In the genomic region with DNA sequence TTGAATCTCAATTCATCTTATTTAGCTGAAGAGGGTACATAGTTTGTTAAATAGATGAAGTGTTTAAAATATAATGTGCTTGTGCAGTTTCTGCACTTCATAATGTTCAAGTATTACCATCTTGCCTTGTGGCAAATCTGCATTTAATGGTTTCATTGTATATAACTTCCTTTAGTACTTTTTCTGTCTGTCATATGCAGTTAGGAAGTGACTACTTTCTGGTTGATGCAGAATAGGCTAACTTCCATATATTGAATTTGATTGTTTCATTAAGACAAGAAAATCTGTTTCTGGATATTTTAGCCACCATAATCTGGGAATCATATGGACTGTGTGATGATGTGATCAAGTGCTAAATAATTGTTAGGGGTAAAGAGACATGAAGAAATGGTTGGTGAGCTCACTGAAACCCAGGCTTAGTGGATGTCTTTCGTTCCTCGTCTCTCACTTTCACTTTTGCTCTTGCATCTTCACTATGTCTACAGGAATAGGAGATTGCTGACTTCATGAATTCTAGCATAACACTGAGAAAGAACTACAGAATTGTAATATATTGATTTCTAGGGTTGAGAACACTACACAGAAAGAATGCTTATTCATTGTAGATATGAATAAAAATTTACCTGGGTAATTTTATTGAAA, we compare ENCODE assay signal across 8 cellular contexts. TPM values are rescaled to one million over a fixed set of nuclear protein-coding genes. Genes with fewer than 3 reads are reported as not detected.
DNase-seq lines count a peak whose midpoint lies in the region; ATAC-seq, FAIRE-seq and TF ChIP-seq lines count a peak whose summit lies in the region.

No MANE protein-coding gene starts in this region.

- TF ChIP-seq RAD21 in A549 (conservative IDR thresholded peaks at IDR 0.05 in 1 of 2, IDR thresholded peaks at IDR 0.05 in 1 of 2) = no peak

- TF ChIP-seq CTCF in A549 (IDR thresholded peaks at IDR 0.05) (no peak), mucosa of descending colon (IDR thresholded peaks at IDR 0.05) (no peak)

- peak overlapping the region; percentile 42 for H3K4me2 ChIP-seq in A549

- ATAC-seq in A549 (no peak), GM18868 (IDR thresholded peaks at IDR 0.05; ENCODE audit: unreplicated experiment) (peak; percentile 57), HG03442 (IDR thresholded peaks at IDR 0.05; ENCODE audit: unreplicated experiment) (peak; percentile 35), mucosa of descending colon (peak; percentile 38)

- H3K9me3 ChIP-seq in A549 (no peaks in the 10 kb centered on the region), mucosa of descending colon (no peaks in the 10 kb centered on the region)

- H3K9me3 Mint-ChIP-seq in activated CD4-positive, alpha-beta memory T cell treated with anti-CD3 and anti-CD28 coated beads for 36 hours = no peaks in the 10 kb centered on the region

- intact Hi-C loops in activated CD4-positive, alpha-beta memory T cell treated with anti-CD3 and anti-CD28 coated beads for 36 hours (cut with micrococcal nuclease) = loop anchor here (5.0 to 10.0 kb wide), 2 partner anchors 104 to 221 kb away; partner anchors contain the start of gene TEX9
- intact Hi-C loops in mucosa of descending colon (cut with DNase I, micrococcal nuclease) = no loop called here

- POLR2A ChIA-PET in A549 (lab: Yijun Ruan, JAX) = no interaction called here
- POLR2A ChIA-PET in activated CD4-positive, alpha-beta memory T cell treated with anti-CD3 and anti-CD28 coated beads for 36 hours (lab: Charles Lee) = no interaction called here
- POLR2A ChIA-PET in HEK293T (lab: Yijun Ruan, JAX) = no interaction called here

- peaks cover 25% of the 10 kb centered on the region for H3K4me1 Mint-ChIP-seq in activated CD4-positive, alpha-beta memory T cell treated with anti-CD3 and anti-CD28 coated beads for 36 hours (ENCODE audit: low read depth)

- H3K4me1 ChIP-seq in A549 (peaks cover 6% of the 10 kb centered on the region; the same call in 1 of the 3 replicates), mucosa of descending colon (ENCODE audit: low read depth) (peaks cover 15% of the 10 kb centered on the region)

- no peak overlapping the region for H3K27ac ChIP-seq in A549

- DNase-seq in A549 (ENCODE audit: low read depth in 1 of 2, low spot score in 1 of 2) (no peak), mucosa of descending colon (no peak), G401 (ENCODE audit: low spot score) (no peak), HEK293T (ENCODE audit: extremely low spot score) (no peak), NCI-H1092 (lab: John Stamatoyannopoulos, UW) (no peak)
- DNase-seq in activated CD4-positive, alpha-beta memory T cell treated with anti-CD3 and anti-CD28 coated beads for 36 hours = no peak

- H3K4me3 ChIP-seq in A549 = no peak overlapping the region
- no peak overlapping the region for H3K4me3 ChIP-seq in mucosa of descending colon

- peaks cover 2% of the 10 kb centered on the region for H3K36me3 Mint-ChIP-seq in activated CD4-positive, alpha-beta memory T cell treated with anti-CD3 and anti-CD28 coated beads for 36 hours

- H3K27me3 Mint-ChIP-seq in activated CD4-positive, alpha-beta memory T cell treated with anti-CD3 and anti-CD28 coated beads for 36 hours = peaks cover 23% of the 10 kb centered on the region

- in situ Hi-C loops in G401 (cut with HindIII; ENCODE audit: low sequenced_read_pairs) = no loop called here

- TF ChIP-seq POLR2A in A549 (IDR thresholded peaks at IDR 0.05; ENCODE audit: low read length) = no peak

- TF ChIP-seq EP300 in A549 (IDR thresholded peaks at IDR 0.05) = no peak

- peak; percentile 56 for FAIRE-seq in A549 (lab: Jason Lieb, UNC)

- peak overlapping the region; percentile 59 for H3K4me3 Mint-ChIP-seq in activated CD4-positive, alpha-beta memory T cell treated with anti-CD3 and anti-CD28 coated beads for 36 hours

- no peaks in the 10 kb centered on the region for H3K36me3 ChIP-seq in mucosa of descending colon (ENCODE audit: low read depth)

- CTCF ChIA-PET in A549 (lab: Yijun Ruan, JAX) (interaction anchor here (1.7 kb wide), 1 partner anchor 14 kb away, joined by 5 read pairs; no protein-coding TSS in a partner anchor), HEK293T (lab: Yijun Ruan, JAX) (no interaction called here)
- CTCF ChIA-PET in activated CD4-positive, alpha-beta memory T cell treated with anti-CD3 and anti-CD28 coated beads for 36 hours (lab: Charles Lee) = no interaction called here

- 52% methylated on average over 2 of the region's 2 CpGs for WGBS in A549 (ENCODE audit: missing lambda C conversion rate)

- peak overlapping the region; percentile 21 for H3K27ac Mint-ChIP-seq in activated CD4-positive, alpha-beta memory T cell treated with anti-CD3 and anti-CD28 coated beads for 36 hours

TF ChIP-seq in A549, 52 proteins besides CTCF, POLR2A, EP300 and RAD21 (continues in another document):
- TF ChIP-seq BHLHE40 (IDR thresholded peaks at IDR 0.05; ENCODE audit: low read depth, low read length) (no peak), ZFP36 (IDR thresholded peaks at IDR 0.05; ENCODE audit: borderline replicate concordance, partially characterized antibody) (no peak), SMC3 (IDR thresholded peaks at IDR 0.05) (no peak), NR3C1 (IDR thresholded peaks at IDR 0.05) (no peak), ZSCAN20 (CRISPR knock-in tag; IDR thresholded peaks at IDR 0.05) (no peak), USF2 (IDR thresholded peaks at IDR 0.05) (no peak), GATA3 (IDR thresholded peaks at IDR 0.05; ENCODE audit: borderline replicate concordance) (no peak), FOXS1 (CRISPR knock-in tag; IDR thresholded peaks at IDR 0.05) (no peak), RNF2 (IDR thresholded peaks at IDR 0.05; ENCODE audit: borderline replicate concordance, low read depth) (no peak), PBX3 (IDR thresholded peaks at IDR 0.05) (no peak), ESRRA (IDR thresholded peaks at IDR 0.05; ENCODE audit: borderline replicate concordance, low read length) (no peak), TP53 (CRISPR knock-in tag; IDR thresholded peaks at IDR 0.05) (no peak)

TF ChIP-seq in HEK293T, 16 proteins besides CTCF, POLR2A, EP300 and RAD21:
- TF ChIP-seq LEF1 (IDR thresholded peaks at IDR 0.05; ENCODE audit: borderline replicate concordance) (no peak), FOXA1 (IDR thresholded peaks at IDR 0.05) (no peak), L3MBTL2 (conservative IDR thresholded peaks at IDR 0.05) (no peak), BHLHE40 (IDR thresholded peaks at IDR 0.05; ENCODE audit: borderline replicate concordance) (no peak), TARDBP (IDR thresholded peaks at IDR 0.05) (no peak), ELF4 (IDR thresholded peaks at IDR 0.05) (no peak), ZNF384 (IDR thresholded peaks at IDR 0.05) (no peak), FOXK2 (IDR thresholded peaks at IDR 0.05) (no peak)

RNA-seq across cellular contexts. Expression of gene MNS1, which starts 3.5 kb away (rescaled TPM):
- polyA plus RNA-seq in A549 (2011; rRNA removed) (2.4 and 4.4 TPM in 2 replicates), A549 (2017; fragmentation: RNase III; extraction: RNeasy Plus Mini Kit Qiagen cat#74134 plus additional on column Dnase treatment) (5.2 to 5.8 TPM (median 5.2 TPM) in 3 replicates)
- polyA plus RNA-seq in A549 (2012; cell fraction: cytosol; rRNA removed) = 1.2 and 1.6 TPM in 2 replicates
- 0.40 and 0.97 TPM in 2 replicates for polyA plus RNA-seq in A549 (2012; cell fraction: nucleus; rRNA removed)
- 0.19 and 0.21 TPM in 2 replicates for polyA minus RNA-seq in A549 (2011; rRNA and poly(A)+ RNA removed)
- total RNA-seq in activated CD4-positive, alpha-beta memory T cell treated with anti-CD3 and anti-CD28 coated beads for 36 hours = under 1 TPM; 0.10 to 0.36 TPM
- 1 to 10 TPM in 2 of 3 donors, under 1 TPM in 1; 0.61 to 1.7 (median 1.2) TPM for total RNA-seq in mucosa of descending colon
- 1.3 and 2.1 TPM in 2 replicates for total RNA-seq in G401 (2014; rRNA removed; shearing (Covaris generic))

Comparison
In these comparisons a context has a peak if more than half of its experiments do, and no peak if none do; other contexts are left out.
1. ATAC-seq: peak in GM18868 (single experiment), HG03442 (single experiment) and mucosa of descending colon (single experiment); none in A549 (0 of 2).